Comparison of ENCODE assay signal across 14 cellular contexts in the genomic region with DNA sequence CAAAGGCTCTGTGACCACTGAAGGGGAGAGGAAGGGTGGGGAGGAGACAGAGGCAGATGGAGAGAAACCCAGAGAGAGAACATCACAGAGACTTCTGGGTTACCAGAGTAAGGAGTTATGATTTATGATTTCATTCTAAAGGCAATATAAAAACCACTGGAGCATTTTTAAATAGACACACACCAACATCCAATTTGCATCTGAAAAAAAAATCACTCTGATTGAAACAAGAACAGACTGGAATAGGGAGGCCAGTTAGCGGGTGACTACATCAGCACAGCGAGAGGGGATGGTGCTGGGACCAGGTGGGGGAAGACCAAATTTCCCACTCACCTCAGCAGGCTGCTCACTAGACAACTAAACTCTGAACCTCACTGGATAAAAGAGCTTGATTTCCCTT.
DNase-seq lines count a peak whose midpoint lies in the region; ATAC-seq, FAIRE-seq and TF ChIP-seq lines count a peak whose summit lies in the region.
"Had no signal": no experiment of that assay in that cellular context is flagged by ENCODE, and none has a peak within 500 bp of the region (broad histone marks: within the 10 kb centered on the region; RNA-seq: fewer than 3 reads in every experiment).

No MANE protein-coding gene starts in this region.

- H3K9ac ChIP-seq in K562 (ENCODE audit: insufficient read depth in 1 of 2, low read depth in 2 of 2, low read length in 2 of 2) (peak overlapping the region in 1 of 2 experiments; percentile 33; a peak in 1 of 4 replicates), kidney (ENCODE audit: low read length in 2 of 2) (no peak overlapping the region)

- ATAC-seq in K562 (peak; percentile 11; the same call in 2 of the 3 replicates), HG03571 (IDR thresholded peaks at IDR 0.05; ENCODE audit: unreplicated experiment) (no peak), upper lobe of left lung (ENCODE audit: low FRiP score in 2 of 2) (no peak)
- ATAC-seq: stimulated activated naive B cell treated with anti-CD40 and anti-IgM and Interleukin-4, amounts not matched to agents 10 μg/mL and 1 μg/mL and 100 μg/mL, for 72 hours had no signal

- peak; percentile 23 for FAIRE-seq in K562 (lab: Jason Lieb, UNC)
- FAIRE-seq in kidney (lab: Jason Lieb, UNC): no peak

- no peak overlapping the region for H3K4me3 Mint-ChIP-seq in nephron
- H3K4me3 Mint-ChIP-seq: CD8-positive, alpha-beta memory T cell had no signal

- no peak for TF ChIP-seq EP300 in K562 (IDR thresholded peaks at IDR 0.05; ENCODE audit: low read length)
- TF ChIP-seq EP300 in upper lobe of left lung (IDR thresholded peaks at IDR 0.05): no peak

- WGBS in K562 (ENCODE audit: insufficient coverage, low coverage, missing lambda C conversion rate): 93% methylated on average over 2 of the region's 2 CpGs
- WGBS in upper lobe of left lung, 2 donors: 88 to 95% methylated on average over 2 of the region's 2 CpGs

- H3K79me2 ChIP-seq in K562 (ENCODE audit: control insufficient read depth, insufficient read depth, low read length): no peaks in the 10 kb centered on the region

- peak overlapping the region; percentile 79 for H3K27ac ChIP-seq in K562 (ENCODE audit: extremely low read depth, low read depth, low read length)
- H3K27ac ChIP-seq in kidney (ENCODE audit: low read depth in 2 of 2, low read length in 2 of 2): no peak overlapping the region
- no peak overlapping the region for H3K27ac ChIP-seq in upper lobe of left lung
- H3K27ac ChIP-seq: 22Rv1 had no signal

- peaks cover 29% of the 10 kb centered on the region for H3K4me1 Mint-ChIP-seq in nephron

- no TSS peak for BruUV-seq in K562 (replicated peaks; lab: Mats Ljungman, UMichigan)

- intact Hi-C loops in K562 (cut with micrococcal nuclease) (loop anchor here (5.0 kb wide), 1 partner anchor 177 kb away; the partner anchor contains the start of gene MAP3K4), kidney (cut with DNase I) (no loop called here)

- POLR2A ChIA-PET in K562 (lab: Yijun Ruan, JAX): interaction anchor here (0.7 to 1.8 kb wide), 5 partner anchors 12 to 107 kb away, joined by 3 to 6 read pairs (median 3); partner anchors contain the start of gene AGPAT4

- no peaks in the 10 kb centered on the region for H3K9me1 ChIP-seq in K562 (ENCODE audit: control insufficient read depth, insufficient read depth, low read length)

- H3K9me3 Mint-ChIP-seq in nephron: peaks cover 12% of the 10 kb centered on the region

- TF ChIP-seq POLR2A in K562 (conservative IDR thresholded peaks at IDR 0.05) (no peak), upper lobe of left lung (IDR thresholded peaks at IDR 0.05) (no peak)

- H3K9me3 ChIP-seq in K562 (replicated peaks; ENCODE audit: control insufficient read depth, insufficient read depth, low read depth, low read length) (0 out of 2 replicates have a peak, but pooled peaks cover 7% of the 10 kb centered on the region), kidney (ENCODE audit: control insufficient read depth in 1 of 2, low read length in 2 of 2) (no peaks in the 10 kb centered on the region), upper lobe of left lung (no peaks in the 10 kb centered on the region)

- no peaks in the 10 kb centered on the region for H4K20me1 ChIP-seq in K562 (replicated peaks; ENCODE audit: control insufficient read depth, insufficient read depth, low read length)

- H3K4me2 ChIP-seq in K562 (ENCODE audit: insufficient read depth, low read length): no peak overlapping the region

- H3K36me3 ChIP-seq in K562 (ENCODE audit: control insufficient read depth, insufficient read depth, low read length) (no peaks in the 10 kb centered on the region; the same call in 2 of the 3 replicates), kidney (ENCODE audit: control insufficient read depth in 1 of 2, insufficient read depth in 2 of 2, low read length in 2 of 2) (no peaks in the 10 kb centered on the region), upper lobe of left lung (peaks cover 5 to 19% (median 8%) of the 10 kb centered on the region in 4 donors)

- H3K27me3 ChIP-seq in K562 (ENCODE audit: control insufficient read depth in 2 of 2, insufficient read depth in 2 of 2, low read length in 2 of 2) (0 out of 5 replicates have a peak, but pooled peaks cover 0 to 3% of the 10 kb centered on the region in 2 experiments), upper lobe of left lung (no peaks in the 10 kb centered on the region)

- CTCF ChIA-PET in K562 (lab: Yijun Ruan, JAX; ENCODE audit: low intra/inter-chr PET ratio): interaction anchor here (0.6 kb wide), 1 partner anchor 200 kb away, joined by 3 read pairs; no protein-coding TSS in a partner anchor

- TF ChIP-seq RAD21 in K562 (CRISPR knock-in tag; conservative IDR thresholded peaks at IDR 0.05 in 1 of 2, IDR thresholded peaks at IDR 0.05 in 1 of 2): no peak

- no peak overlapping the region for H3K4me3 ChIP-seq in K562
- no peak overlapping the region for H3K4me3 ChIP-seq in kidney (ENCODE audit: low read length in 2 of 2)
- H3K4me3 ChIP-seq in upper lobe of left lung: no peak overlapping the region

- DNase-seq in DMS 273 (lab: John Stamatoyannopoulos, UW; ENCODE audit: unreplicated experiment) (peak; percentile 31), DMS 273 treated with DMSO at 0.1 percent for 48 hours (lab: John Stamatoyannopoulos, UW) (no peak), M059J (ENCODE audit: low read depth) (peak; percentile 31), K562 (ENCODE audit: extremely low read depth in 1 of 4, low spot score in 3 of 4) (no peak), kidney (no peak), upper lobe of left lung (no peak)
- DNase-seq: activated CD4-positive, alpha-beta T cell treated with anti-CD3 and anti-CD28 coated beads, Interleukin-2, amount 50 U/mL, for 4 hours; CD8-positive, alpha-beta memory T cell; NCI-H524 treated with DMSO at 0.1 percent for 48 hours; SIG-M5; stimulated activated naive B cell treated with anti-CD40 and anti-IgM and Interleukin-4, amounts not matched to agents 10 μg/mL and 1 μg/mL and 100 μg/mL, for 72 hours had no signal

- peak overlapping the region; percentile 43 to 70 (median 53) for H3K27ac Mint-ChIP-seq in nephron

- in situ Hi-C loops in K562 (cut with MboI): no loop called here

- peaks cover 42% of the 10 kb centered on the region for H3K36me3 Mint-ChIP-seq in nephron (ENCODE audit: low read depth)

- TF ChIP-seq CTCF in K562 (IDR thresholded peaks at IDR 0.05 in 2 of 3, conservative IDR thresholded peaks at IDR 0.05 in 1 of 3; ENCODE audit: insufficient read depth in 2 of 3, low read depth in 1 of 3, low read length in 3 of 3) (no peak), nephron (IDR thresholded peaks at IDR 0.05; ENCODE audit: unreplicated experiment in 3 of 3) (no peak), kidney (IDR thresholded peaks at IDR 0.05; ENCODE audit: borderline replicate concordance, extremely low read depth, insufficient read depth) (no peak), upper lobe of left lung (IDR thresholded peaks at IDR 0.05) (no peak)

- no peaks in the 10 kb centered on the region for H3K27me3 Mint-ChIP-seq in nephron (ENCODE audit: low read depth)

- H3K4me1 ChIP-seq in K562 (replicated peaks in 1 of 2; ENCODE audit: control insufficient read depth in 2 of 2, insufficient read depth in 2 of 2, low read length in 2 of 2) (peaks cover 21 to 27% of the 10 kb centered on the region in 2 experiments; a peak in 4 of 5 replicates), kidney (ENCODE audit: control insufficient read depth in 1 of 2, insufficient read depth in 1 of 2, low read depth in 1 of 2, low read length in 2 of 2) (no peaks in the 10 kb centered on the region), upper lobe of left lung (no peaks in the 10 kb centered on the region)

- H2AFZ ChIP-seq in K562 (ENCODE audit: low read depth, low read length): peak overlapping the region; percentile 94

TF ChIP-seq in K562, 482 proteins besides CTCF, POLR2A, EP300 and RAD21 (continues in another document):
- no peak for TF ChIP-seq RB1 (IDR thresholded peaks at IDR 0.05; ENCODE audit: low read depth)
- TF ChIP-seq ZNF584 (CRISPR knock-in tag; IDR thresholded peaks at IDR 0.05; ENCODE audit: low read depth): 0 out of 2 replicates have a peak, but pooled peaks have one; percentile 43
- TF ChIP-seq KLF13 (tag; IDR thresholded peaks at IDR 0.05; ENCODE audit: borderline replicate concordance, low read depth): no peak
- TF ChIP-seq, protein P1, sequence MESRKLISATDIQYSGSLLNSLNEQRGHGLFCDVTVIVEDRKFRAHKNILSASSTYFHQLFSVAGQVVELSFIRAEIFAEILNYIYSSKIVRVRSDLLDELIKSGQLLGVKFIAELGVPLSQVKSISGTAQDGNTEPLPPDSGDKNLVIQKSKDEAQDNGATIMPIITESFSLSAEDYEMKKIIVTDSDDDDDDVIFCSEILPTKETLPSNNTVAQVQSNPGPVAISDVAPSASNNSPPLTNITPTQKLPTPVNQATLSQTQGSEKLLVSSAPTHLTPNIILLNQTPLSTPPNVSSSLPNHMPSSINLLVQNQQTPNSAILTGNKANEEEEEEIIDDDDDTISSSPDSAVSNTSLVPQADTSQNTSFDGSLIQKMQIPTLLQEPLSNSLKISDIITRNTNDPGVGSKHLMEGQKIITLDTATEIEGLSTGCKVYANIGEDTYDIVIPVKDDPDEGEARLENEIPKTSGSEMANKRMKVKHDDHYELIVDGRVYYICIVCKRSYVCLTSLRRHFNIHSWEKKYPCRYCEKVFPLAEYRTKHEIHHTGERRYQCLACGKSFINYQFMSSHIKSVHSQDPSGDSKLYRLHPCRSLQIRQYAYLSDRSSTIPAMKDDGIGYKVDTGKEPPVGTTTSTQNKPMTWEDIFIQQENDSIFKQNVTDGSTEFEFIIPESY (CRISPR knock-in tag; IDR thresholded peaks at IDR 0.05): 0 out of 2 replicates have a peak, but pooled peaks have one; percentile 31
- TF ChIP-seq RFX7 (CRISPR knock-in tag; IDR thresholded peaks at IDR 0.05): no peak

Comparison
In these comparisons a context has a peak if more than half of its experiments do, and no peak if none do; other contexts are left out.
1. DNase-seq: peak in DMS 273 (single experiment) and M059J (single experiment); none in DMS 273 treated with DMSO at 0.1 percent for 48 hours (single experiment), K562 (0 of 4), kidney (single experiment) and upper lobe of left lung (0 of 2).